In the genomic region with DNA sequence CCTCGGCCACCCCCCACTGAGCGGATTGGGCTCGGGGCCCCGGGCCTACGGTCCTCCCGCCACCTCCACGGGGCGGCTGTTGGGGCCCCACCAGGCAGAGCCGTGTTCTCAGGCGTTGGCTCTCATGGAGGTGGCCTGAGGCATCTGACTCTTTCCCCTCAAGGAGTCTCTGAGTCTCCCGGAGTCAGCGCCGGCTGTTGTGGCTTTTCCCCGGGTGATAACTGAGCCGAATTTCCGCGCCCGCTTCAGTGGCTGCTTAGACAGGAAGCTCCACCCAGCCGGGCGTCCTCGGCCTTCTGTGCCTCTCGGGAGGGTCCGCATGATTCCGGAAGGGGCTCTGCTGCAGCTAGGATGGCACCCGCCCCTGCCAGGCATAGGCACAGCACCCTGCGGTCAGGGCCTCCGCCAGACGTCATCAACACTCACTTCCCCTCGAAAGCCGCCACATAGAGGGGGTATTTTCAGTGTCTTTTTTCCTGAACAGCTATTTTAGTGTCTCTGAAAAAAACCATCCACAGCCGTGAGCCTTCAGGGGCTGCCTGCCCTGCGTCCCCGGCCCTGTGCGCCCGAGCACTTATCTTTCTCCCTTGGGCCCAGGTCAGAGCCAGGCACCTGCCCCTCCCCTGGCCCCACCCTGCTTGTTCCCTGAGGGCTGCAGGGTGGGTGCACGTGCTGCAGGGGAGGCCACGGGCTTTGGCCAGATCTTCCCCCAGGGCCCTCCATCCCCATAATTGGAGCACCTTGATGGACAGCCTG, we compare ENCODE assay signal across 1 cellular context.
A peak's percentile ranks its signal among the peaks of the same experiment; 100 is the strongest.
TF ChIP-seq lines count a peak whose summit lies in the region.

No MANE protein-coding gene starts in this region.

TF ChIP-seq in GM12878, 131 proteins besides CTCF, POLR2A, EP300 and RAD21 (continued from another document and continues in another):
- TF ChIP-seq, protein P1, sequence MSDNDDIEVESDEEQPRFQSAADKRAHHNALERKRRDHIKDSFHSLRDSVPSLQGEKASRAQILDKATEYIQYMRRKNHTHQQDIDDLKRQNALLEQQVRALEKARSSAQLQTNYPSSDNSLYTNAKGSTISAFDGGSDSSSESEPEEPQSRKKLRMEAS (IDR thresholded peaks at IDR 0.05; ENCODE audit: low read depth, low read length), result 0 out of 2 replicates have a peak, but pooled peaks have one; percentile 59
- TF ChIP-seq POLR2AphosphoS5 (IDR thresholded peaks at IDR 0.05; ENCODE audit: low read length), result peak; percentile 55; the same call in 1 of the 2 replicates
- TF ChIP-seq, protein P2, sequence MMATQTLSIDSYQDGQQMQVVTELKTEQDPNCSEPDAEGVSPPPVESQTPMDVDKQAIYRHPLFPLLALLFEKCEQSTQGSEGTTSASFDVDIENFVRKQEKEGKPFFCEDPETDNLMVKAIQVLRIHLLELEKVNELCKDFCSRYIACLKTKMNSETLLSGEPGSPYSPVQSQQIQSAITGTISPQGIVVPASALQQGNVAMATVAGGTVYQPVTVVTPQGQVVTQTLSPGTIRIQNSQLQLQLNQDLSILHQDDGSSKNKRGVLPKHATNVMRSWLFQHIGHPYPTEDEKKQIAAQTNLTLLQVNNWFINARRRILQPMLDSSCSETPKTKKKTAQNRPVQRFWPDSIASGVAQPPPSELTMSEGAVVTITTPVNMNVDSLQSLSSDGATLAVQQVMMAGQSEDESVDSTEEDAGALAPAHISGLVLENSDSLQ (IDR thresholded peaks at IDR 0.05), result peak; percentile 51; the same call in 1 of the 2 replicates
- TF ChIP-seq NR2C2 (IDR thresholded peaks at IDR 0.05; ENCODE audit: borderline replicate concordance, control insufficient read depth, insufficient read length, low read depth), result no peak
- TF ChIP-seq CREM (IDR thresholded peaks at IDR 0.05; ENCODE audit: low read depth), result peak; percentile 86
- TF ChIP-seq, protein P3, sequence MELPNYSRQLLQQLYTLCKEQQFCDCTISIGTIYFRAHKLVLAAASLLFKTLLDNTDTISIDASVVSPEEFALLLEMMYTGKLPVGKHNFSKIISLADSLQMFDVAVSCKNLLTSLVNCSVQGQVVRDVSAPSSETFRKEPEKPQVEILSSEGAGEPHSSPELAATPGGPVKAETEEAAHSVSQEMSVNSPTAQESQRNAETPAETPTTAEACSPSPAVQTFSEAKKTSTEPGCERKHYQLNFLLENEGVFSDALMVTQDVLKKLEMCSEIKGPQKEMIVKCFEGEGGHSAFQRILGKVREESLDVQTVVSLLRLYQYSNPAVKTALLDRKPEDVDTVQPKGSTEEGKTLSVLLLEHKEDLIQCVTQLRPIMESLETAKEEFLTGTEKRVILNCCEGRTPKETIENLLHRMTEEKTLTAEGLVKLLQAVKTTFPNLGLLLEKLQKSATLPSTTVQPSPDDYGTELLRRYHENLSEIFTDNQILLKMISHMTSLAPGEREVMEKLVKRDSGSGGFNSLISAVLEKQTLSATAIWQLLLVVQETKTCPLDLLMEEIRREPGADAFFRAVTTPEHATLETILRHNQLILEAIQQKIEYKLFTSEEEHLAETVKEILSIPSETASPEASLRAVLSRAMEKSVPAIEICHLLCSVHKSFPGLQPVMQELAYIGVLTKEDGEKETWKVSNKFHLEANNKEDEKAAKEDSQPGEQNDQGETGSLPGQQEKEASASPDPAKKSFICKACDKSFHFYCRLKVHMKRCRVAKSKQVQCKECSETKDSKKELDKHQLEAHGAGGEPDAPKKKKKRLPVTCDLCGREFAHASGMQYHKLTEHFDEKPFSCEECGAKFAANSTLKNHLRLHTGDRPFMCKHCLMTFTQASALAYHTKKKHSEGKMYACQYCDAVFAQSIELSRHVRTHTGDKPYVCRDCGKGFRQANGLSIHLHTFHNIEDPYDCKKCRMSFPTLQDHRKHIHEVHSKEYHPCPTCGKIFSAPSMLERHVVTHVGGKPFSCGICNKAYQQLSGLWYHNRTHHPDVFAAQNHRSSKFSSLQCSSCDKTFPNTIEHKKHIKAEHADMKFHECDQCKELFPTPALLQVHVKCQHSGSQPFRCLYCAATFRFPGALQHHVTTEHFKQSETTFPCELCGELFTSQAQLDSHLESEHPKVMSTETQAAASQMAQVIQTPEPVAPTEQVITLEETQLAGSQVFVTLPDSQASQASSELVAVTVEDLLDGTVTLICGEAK (IDR thresholded peaks at IDR 0.05; ENCODE audit: borderline replicate concordance), result peak; percentile 12; the same call in 1 of the 2 replicates
- TF ChIP-seq, protein P4, sequence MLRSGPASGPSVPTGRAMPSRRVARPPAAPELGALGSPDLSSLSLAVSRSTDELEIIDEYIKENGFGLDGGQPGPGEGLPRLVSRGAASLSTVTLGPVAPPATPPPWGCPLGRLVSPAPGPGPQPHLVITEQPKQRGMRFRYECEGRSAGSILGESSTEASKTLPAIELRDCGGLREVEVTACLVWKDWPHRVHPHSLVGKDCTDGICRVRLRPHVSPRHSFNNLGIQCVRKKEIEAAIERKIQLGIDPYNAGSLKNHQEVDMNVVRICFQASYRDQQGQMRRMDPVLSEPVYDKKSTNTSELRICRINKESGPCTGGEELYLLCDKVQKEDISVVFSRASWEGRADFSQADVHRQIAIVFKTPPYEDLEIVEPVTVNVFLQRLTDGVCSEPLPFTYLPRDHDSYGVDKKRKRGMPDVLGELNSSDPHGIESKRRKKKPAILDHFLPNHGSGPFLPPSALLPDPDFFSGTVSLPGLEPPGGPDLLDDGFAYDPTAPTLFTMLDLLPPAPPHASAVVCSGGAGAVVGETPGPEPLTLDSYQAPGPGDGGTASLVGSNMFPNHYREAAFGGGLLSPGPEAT (IDR thresholded peaks at IDR 0.05; ENCODE audit: low read depth), result peak; percentile 22; the same call in 1 of the 2 replicates
- no peak for TF ChIP-seq RBBP5 (conservative IDR thresholded peaks at IDR 0.05)
- peak; percentile 95 for TF ChIP-seq RUNX3 (IDR thresholded peaks at IDR 0.05; ENCODE audit: low read length)
- TF ChIP-seq, protein P5, sequence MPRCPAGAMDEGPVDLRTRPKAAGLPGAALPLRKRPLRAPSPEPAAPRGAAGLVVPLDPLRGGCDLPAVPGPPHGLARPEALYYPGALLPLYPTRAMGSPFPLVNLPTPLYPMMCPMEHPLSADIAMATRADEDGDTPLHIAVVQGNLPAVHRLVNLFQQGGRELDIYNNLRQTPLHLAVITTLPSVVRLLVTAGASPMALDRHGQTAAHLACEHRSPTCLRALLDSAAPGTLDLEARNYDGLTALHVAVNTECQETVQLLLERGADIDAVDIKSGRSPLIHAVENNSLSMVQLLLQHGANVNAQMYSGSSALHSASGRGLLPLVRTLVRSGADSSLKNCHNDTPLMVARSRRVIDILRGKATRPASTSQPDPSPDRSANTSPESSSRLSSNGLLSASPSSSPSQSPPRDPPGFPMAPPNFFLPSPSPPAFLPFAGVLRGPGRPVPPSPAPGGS (IDR thresholded peaks at IDR 0.05; ENCODE audit: borderline replicate concordance, insufficient read depth, low read depth, low read length, poor library complexity, severe bottlenecking), result peak; percentile 29
- peak; percentile 47; the same call in 1 of the 2 replicates for TF ChIP-seq ZNF384 (IDR thresholded peaks at IDR 0.05; ENCODE audit: borderline replicate concordance, low read depth, low read length)
- 0 out of 2 replicates have a peak, but pooled peaks have one; percentile 14 for TF ChIP-seq MXI1 (IDR thresholded peaks at IDR 0.05; ENCODE audit: low read depth, low read length)
- peak; percentile 75 for TF ChIP-seq EED (IDR thresholded peaks at IDR 0.05; ENCODE audit: low read depth)
- no peak for TF ChIP-seq ZNF274 (IDR thresholded peaks at IDR 0.05; ENCODE audit: insufficient read depth, insufficient read length)
- TF ChIP-seq IKZF2 (IDR thresholded peaks at IDR 0.05), result peak; percentile 67 to 75
- TF ChIP-seq IRF5 (IDR thresholded peaks at IDR 0.05; ENCODE audit: borderline replicate concordance), result no peak
- peak; percentile 85 for TF ChIP-seq SPI1 (IDR thresholded peaks at IDR 0.05; ENCODE audit: borderline replicate concordance, insufficient read depth, low read depth, low read length)
- peak in 1 of 2 experiments; percentile 86; a peak in 2 of 4 replicates for TF ChIP-seq ETV6 (conservative IDR thresholded peaks at IDR 0.05 in 1 of 2, IDR thresholded peaks at IDR 0.05 in 1 of 2; ENCODE audit: borderline replicate concordance in 1 of 2, low read depth in 1 of 2)
- 0 out of 2 replicates have a peak, but pooled peaks have one; percentile 56 for TF ChIP-seq ZSCAN29 (IDR thresholded peaks at IDR 0.05)
- TF ChIP-seq SIN3A (IDR thresholded peaks at IDR 0.05; ENCODE audit: low read depth, low read length), result peak; percentile 43; the same call in 1 of the 2 replicates
- 0 out of 2 replicates have a peak, but pooled peaks have one; percentile 16 for TF ChIP-seq ZNF217 (IDR thresholded peaks at IDR 0.05)
- peak; percentile 7 for TF ChIP-seq HDAC6 (IDR thresholded peaks at IDR 0.05; ENCODE audit: unreplicated experiment)
- TF ChIP-seq ESRRA (IDR thresholded peaks at IDR 0.05; ENCODE audit: low read length), result no peak
- no peak for TF ChIP-seq ZBTB4 (CRISPR knock-in tag; IDR thresholded peaks at IDR 0.05)
- 0 out of 2 replicates have a peak, but pooled peaks have one; percentile 47 for TF ChIP-seq TBL1XR1 (IDR thresholded peaks at IDR 0.05; ENCODE audit: low read depth, low read length)
- TF ChIP-seq TCF12 (IDR thresholded peaks at IDR 0.05; ENCODE audit: low read depth, low read length), result peak; percentile 29; the same call in 1 of the 2 replicates
- peak; percentile 45; the same call in 1 of the 2 replicates for TF ChIP-seq LARP7 (IDR thresholded peaks at IDR 0.05)
- peak; percentile 66 for TF ChIP-seq SP1 (IDR thresholded peaks at IDR 0.05; ENCODE audit: low read depth, low read length)
- TF ChIP-seq, protein P6, sequence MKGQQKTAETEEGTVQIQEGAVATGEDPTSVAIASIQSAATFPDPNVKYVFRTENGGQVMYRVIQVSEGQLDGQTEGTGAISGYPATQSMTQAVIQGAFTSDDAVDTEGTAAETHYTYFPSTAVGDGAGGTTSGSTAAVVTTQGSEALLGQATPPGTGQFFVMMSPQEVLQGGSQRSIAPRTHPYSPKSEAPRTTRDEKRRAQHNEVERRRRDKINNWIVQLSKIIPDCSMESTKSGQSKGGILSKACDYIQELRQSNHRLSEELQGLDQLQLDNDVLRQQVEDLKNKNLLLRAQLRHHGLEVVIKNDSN (IDR thresholded peaks at IDR 0.05; ENCODE audit: borderline replicate concordance, extremely low read length, insufficient read depth, low read depth, low read length), result peak; percentile 5
- no peak for TF ChIP-seq CHD1 (IDR thresholded peaks at IDR 0.05; ENCODE audit: low read depth, low read length)
- TF ChIP-seq RFX5 (IDR thresholded peaks at IDR 0.05; ENCODE audit: low read depth, low read length), result peak; percentile 74; the same call in 1 of the 2 replicates
- 0 out of 2 replicates have a peak, but pooled peaks have one; percentile 16 for TF ChIP-seq PAX5 (IDR thresholded peaks at IDR 0.05; ENCODE audit: borderline replicate concordance, low read depth, low read length)
- 0 out of 2 replicates have a peak, but pooled peaks have one; percentile 24 for TF ChIP-seq CBX5 (IDR thresholded peaks at IDR 0.05; ENCODE audit: low read depth)
- 0 out of 2 replicates have a peak, but pooled peaks have one; percentile 33 for TF ChIP-seq BCL11A (IDR thresholded peaks at IDR 0.05; ENCODE audit: low read depth, low read length)
- peak; percentile 78 for TF ChIP-seq CREB1 (IDR thresholded peaks at IDR 0.05; ENCODE audit: low read depth)
- peak; percentile 89 for TF ChIP-seq ATF7 (IDR thresholded peaks at IDR 0.05; ENCODE audit: low read depth)
- TF ChIP-seq MTA2 (IDR thresholded peaks at IDR 0.05; ENCODE audit: low read depth), result peak; percentile 71
- TF ChIP-seq YY1 (IDR thresholded peaks at IDR 0.05; ENCODE audit: low read depth, low read length), result 0 out of 2 replicates have a peak, but pooled peaks have one; percentile 6
